In the genomic region with DNA sequence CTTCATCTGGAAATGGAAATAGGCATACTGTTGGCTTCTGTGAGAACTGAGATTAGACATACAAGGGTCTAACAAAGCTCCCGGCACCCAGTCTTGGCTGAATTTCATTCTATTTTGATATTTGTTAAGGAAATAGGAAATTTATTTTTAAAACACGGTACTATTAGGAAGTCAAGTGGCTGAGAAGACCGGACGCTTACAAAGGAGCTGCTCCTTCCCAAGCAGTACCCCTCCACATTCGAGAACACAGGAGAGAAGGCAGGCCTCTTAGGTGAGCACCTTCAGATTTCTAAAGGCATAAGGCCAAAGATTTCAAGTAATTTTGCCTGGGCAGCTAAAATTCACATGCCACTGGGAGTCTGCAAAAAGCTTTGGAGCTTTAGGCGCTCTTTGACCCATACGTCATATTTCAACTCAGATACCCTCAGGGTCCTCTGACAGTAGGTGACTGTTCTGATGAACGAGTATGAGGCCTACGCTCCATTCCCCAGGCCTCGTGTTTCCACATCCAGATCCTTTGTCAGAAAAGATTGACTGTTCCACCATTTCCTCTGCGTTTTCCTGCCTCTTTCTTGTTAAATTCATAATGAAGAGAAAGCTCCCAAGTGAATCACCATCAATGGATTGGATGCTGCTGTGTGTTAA, we compare ENCODE assay signal across 1 cellular context.
TF ChIP-seq lines count a peak whose summit lies in the region.

No MANE protein-coding gene starts in this region.

TF ChIP-seq in GM23338, 12 proteins besides CTCF, POLR2A, EP300 and RAD21 (continued from another document):
- TF ChIP-seq ZNF114 (CRISPR knock-in tag; IDR thresholded peaks at IDR 0.05): no peak
- TF ChIP-seq ZNF331 (CRISPR knock-in tag; IDR thresholded peaks at IDR 0.05; ENCODE audit: low read depth): no peak
- TF ChIP-seq, protein P1, sequence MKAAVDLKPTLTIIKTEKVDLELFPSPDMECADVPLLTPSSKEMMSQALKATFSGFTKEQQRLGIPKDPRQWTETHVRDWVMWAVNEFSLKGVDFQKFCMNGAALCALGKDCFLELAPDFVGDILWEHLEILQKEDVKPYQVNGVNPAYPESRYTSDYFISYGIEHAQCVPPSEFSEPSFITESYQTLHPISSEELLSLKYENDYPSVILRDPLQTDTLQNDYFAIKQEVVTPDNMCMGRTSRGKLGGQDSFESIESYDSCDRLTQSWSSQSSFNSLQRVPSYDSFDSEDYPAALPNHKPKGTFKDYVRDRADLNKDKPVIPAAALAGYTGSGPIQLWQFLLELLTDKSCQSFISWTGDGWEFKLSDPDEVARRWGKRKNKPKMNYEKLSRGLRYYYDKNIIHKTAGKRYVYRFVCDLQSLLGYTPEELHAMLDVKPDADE (IDR thresholded peaks at IDR 0.05): no peak
- TF ChIP-seq EZH2phosphoT487 (IDR thresholded peaks at IDR 0.05; ENCODE audit: unreplicated experiment): no peak
- TF ChIP-seq NANOG (IDR thresholded peaks at IDR 0.05; ENCODE audit: borderline replicate concordance): no peak
- no peak for TF ChIP-seq CREB1 (CRISPR knock-in tag; IDR thresholded peaks at IDR 0.05; ENCODE audit: low read depth)
- TF ChIP-seq STAT1 (IDR thresholded peaks at IDR 0.05; ENCODE audit: unreplicated experiment): no peak
- TF ChIP-seq, protein P2, sequence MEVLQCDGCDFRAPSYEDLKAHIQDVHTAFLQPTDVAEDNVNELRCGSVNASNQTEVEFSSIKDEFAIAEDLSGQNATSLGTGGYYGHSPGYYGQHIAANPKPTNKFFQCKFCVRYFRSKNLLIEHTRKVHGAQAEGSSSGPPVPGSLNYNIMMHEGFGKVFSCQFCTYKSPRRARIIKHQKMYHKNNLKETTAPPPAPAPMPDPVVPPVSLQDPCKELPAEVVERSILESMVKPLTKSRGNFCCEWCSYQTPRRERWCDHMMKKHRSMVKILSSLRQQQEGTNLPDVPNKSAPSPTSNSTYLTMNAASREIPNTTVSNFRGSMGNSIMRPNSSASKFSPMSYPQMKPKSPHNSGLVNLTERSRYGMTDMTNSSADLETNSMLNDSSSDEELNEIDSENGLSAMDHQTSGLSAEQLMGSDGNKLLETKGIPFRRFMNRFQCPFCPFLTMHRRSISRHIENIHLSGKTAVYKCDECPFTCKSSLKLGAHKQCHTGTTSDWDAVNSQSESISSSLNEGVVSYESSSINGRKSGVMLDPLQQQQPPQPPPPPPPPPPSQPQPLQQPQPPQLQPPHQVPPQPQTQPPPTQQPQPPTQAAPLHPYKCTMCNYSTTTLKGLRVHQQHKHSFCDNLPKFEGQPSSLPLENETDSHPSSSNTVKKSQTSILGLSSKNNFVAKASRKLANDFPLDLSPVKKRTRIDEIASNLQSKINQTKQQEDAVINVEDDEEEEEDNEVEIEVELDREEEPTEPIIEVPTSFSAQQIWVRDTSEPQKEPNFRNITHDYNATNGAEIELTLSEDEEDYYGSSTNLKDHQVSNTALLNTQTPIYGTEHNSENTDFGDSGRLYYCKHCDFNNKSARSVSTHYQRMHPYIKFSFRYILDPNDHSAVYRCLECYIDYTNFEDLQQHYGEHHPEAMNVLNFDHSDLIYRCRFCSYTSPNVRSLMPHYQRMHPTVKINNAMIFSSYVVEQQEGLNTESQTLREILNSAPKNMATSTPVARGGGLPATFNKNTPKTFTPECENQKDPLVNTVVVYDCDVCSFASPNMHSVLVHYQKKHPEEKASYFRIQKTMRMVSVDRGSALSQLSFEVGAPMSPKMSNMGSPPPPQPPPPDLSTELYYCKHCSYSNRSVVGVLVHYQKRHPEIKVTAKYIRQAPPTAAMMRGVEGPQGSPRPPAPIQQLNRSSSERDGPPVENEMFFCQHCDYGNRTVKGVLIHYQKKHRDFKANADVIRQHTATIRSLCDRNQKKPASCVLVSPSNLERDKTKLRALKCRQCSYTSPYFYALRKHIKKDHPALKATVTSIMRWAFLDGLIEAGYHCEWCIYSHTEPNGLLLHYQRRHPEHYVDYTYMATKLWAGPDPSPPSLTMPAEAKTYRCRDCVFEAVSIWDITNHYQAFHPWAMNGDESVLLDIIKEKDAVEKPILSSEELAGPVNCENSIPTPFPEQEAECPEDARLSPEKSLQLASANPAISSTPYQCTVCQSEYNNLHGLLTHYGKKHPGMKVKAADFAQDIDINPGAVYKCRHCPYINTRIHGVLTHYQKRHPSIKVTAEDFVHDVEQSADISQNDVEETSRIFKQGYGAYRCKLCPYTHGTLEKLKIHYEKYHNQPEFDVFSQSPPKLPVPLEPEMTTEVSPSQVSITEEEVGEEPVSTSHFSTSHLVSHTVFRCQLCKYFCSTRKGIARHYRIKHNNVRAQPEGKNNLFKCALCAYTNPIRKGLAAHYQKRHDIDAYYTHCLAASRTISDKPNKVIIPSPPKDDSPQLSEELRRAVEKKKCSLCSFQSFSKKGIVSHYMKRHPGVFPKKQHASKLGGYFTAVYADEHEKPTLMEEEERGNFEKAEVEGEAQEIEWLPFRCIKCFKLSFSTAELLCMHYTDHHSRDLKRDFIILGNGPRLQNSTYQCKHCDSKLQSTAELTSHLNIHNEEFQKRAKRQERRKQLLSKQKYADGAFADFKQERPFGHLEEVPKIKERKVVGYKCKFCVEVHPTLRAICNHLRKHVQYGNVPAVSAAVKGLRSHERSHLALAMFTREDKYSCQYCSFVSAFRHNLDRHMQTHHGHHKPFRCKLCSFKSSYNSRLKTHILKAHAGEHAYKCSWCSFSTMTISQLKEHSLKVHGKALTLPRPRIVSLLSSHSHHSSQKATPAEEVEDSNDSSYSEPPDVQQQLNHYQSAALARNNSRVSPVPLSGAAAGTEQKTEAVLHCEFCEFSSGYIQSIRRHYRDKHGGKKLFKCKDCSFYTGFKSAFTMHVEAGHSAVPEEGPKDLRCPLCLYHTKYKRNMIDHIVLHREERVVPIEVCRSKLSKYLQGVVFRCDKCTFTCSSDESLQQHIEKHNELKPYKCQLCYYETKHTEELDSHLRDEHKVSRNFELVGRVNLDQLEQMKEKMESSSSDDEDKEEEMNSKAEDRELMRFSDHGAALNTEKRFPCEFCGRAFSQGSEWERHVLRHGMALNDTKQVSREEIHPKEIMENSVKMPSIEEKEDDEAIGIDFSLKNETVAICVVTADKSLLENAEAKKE (CRISPR knock-in tag; IDR thresholded peaks at IDR 0.05): no peak
- no peak for TF ChIP-seq EZH2 (IDR thresholded peaks at IDR 0.05; ENCODE audit: low read depth, unreplicated experiment)
- TF ChIP-seq JUNB (IDR thresholded peaks at IDR 0.05; ENCODE audit: unreplicated experiment): no peak
- TF ChIP-seq, protein P3, sequence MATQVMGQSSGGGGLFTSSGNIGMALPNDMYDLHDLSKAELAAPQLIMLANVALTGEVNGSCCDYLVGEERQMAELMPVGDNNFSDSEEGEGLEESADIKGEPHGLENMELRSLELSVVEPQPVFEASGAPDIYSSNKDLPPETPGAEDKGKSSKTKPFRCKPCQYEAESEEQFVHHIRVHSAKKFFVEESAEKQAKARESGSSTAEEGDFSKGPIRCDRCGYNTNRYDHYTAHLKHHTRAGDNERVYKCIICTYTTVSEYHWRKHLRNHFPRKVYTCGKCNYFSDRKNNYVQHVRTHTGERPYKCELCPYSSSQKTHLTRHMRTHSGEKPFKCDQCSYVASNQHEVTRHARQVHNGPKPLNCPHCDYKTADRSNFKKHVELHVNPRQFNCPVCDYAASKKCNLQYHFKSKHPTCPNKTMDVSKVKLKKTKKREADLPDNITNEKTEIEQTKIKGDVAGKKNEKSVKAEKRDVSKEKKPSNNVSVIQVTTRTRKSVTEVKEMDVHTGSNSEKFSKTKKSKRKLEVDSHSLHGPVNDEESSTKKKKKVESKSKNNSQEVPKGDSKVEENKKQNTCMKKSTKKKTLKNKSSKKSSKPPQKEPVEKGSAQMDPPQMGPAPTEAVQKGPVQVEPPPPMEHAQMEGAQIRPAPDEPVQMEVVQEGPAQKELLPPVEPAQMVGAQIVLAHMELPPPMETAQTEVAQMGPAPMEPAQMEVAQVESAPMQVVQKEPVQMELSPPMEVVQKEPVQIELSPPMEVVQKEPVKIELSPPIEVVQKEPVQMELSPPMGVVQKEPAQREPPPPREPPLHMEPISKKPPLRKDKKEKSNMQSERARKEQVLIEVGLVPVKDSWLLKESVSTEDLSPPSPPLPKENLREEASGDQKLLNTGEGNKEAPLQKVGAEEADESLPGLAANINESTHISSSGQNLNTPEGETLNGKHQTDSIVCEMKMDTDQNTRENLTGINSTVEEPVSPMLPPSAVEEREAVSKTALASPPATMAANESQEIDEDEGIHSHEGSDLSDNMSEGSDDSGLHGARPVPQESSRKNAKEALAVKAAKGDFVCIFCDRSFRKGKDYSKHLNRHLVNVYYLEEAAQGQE (IDR thresholded peaks at IDR 0.05; ENCODE audit: unreplicated experiment): no peak
